Comparison of ENCODE assay signal across 21 cellular contexts in the genomic region with DNA sequence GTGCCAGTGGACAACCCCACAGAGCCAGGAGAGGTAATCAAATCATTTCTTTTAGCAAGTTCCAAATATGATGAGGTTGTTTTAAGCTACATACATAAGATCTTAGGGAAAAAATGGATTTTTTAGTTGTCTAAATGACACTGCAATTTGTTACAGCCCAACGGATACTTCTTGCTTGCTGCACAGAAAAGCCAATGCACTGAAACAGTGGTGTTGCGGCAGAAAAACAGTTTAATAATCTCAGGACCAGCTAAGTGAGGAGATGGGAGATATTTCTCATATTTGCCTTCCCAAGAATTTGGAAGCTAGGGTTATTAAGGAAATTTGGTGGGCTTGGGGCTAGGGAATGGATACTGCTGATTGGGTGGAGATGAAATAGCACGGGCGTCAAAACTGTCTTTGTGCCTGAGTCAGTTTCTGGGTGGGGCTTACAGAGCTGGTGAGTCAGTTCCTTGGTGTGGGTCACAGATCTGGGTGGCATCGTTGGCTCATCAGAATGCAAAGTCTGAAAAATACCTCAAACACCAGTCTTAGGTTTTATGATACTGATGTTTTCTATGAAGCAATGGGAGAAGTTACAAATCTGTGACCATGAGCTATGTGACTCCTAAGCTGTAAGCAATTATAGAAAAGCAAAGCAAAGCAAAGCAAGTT.
DNase-seq lines count a peak whose midpoint lies in the region; ATAC-seq, FAIRE-seq and TF ChIP-seq lines count a peak whose summit lies in the region.
"Had no signal": no experiment of that assay in that cellular context is flagged by ENCODE, and none has a peak within 500 bp of the region (broad histone marks: within the 10 kb centered on the region; RNA-seq: fewer than 3 reads in every experiment).

No MANE protein-coding gene starts in this region.

- H3K36me3 ChIP-seq in bronchial epithelial cell (ENCODE audit: control insufficient read depth, insufficient read depth, low read length) = no peaks in the 10 kb centered on the region
- H3K36me3 ChIP-seq in smooth muscle cell (ENCODE audit: low read depth) = no peaks in the 10 kb centered on the region
- H3K36me3 ChIP-seq in kidney (ENCODE audit: control insufficient read depth in 1 of 2, insufficient read depth in 2 of 2, low read length in 2 of 2) = no peaks in the 10 kb centered on the region
- H3K36me3 ChIP-seq: gastroesophageal sphincter had no signal

- H3K4me3 Mint-ChIP-seq in activated CD4-positive, alpha-beta T cell treated with anti-CD3 and anti-CD28 coated beads for 36 hours = no peak overlapping the region
- H3K4me3 Mint-ChIP-seq: stimulated activated naive B cell treated with anti-CD40 and anti-IgM and Interleukin-4, amounts not matched to agents 10 μg/mL and 1 μg/mL and 100 μg/mL, for 72 hours had no signal

- no peak overlapping the region for H3K9ac ChIP-seq in smooth muscle cell (ENCODE audit: low read depth)
- H3K9ac ChIP-seq in kidney (ENCODE audit: low read length in 2 of 2) = no peak overlapping the region
- H3K9ac ChIP-seq: BLaER1 treated with 17β-estradiol and CSF1 and Interleukin-3, amounts not matched to agents 10 nM and 100 nM had no signal

- H3K9me3 Mint-ChIP-seq in activated CD4-positive, alpha-beta T cell treated with anti-CD3 and anti-CD28 coated beads for 36 hours (ENCODE audit: low read depth) = peaks cover 10% of the 10 kb centered on the region

- H3K4me3 ChIP-seq in NB4 (ENCODE audit: low read depth, low read length) (no peak overlapping the region), bronchial epithelial cell (ENCODE audit: low read depth, low read length) (no peak overlapping the region), smooth muscle cell (no peak overlapping the region), kidney (ENCODE audit: low read length in 2 of 2) (no peak overlapping the region)
- H3K4me3 ChIP-seq: BLaER1 treated with 17β-estradiol and CSF1 and Interleukin-3, amounts not matched to agents 10 nM and 100 nM; coronary artery; gastroesophageal sphincter; left ventricle myocardium inferior; SK-N-MC had no signal

- H3K27ac Mint-ChIP-seq in activated CD4-positive, alpha-beta T cell treated with anti-CD3 and anti-CD28 coated beads for 36 hours = no peak overlapping the region
- H3K27ac Mint-ChIP-seq: activated naive CD4-positive, alpha-beta T cell treated with anti-CD3 and anti-CD28 coated beads, Interleukin-2, amount 50 U/mL, for 72 hours; stimulated activated naive B cell treated with anti-CD40 and anti-IgM and Interleukin-4, amounts not matched to agents 10 μg/mL and 1 μg/mL and 100 μg/mL, for 72 hours had no signal

- H3K4me2 ChIP-seq in smooth muscle cell = no peak overlapping the region

- H3K9me3 ChIP-seq in smooth muscle cell (replicated peaks; ENCODE audit: low read depth) (no peaks in the 10 kb centered on the region), kidney (ENCODE audit: control insufficient read depth in 1 of 2, low read length in 2 of 2) (peaks cover 6 to 18% of the 10 kb centered on the region in 2 donors)

- H3K79me2 ChIP-seq in smooth muscle cell (ENCODE audit: low read depth) = no peaks in the 10 kb centered on the region

- no peak overlapping the region for H2AFZ ChIP-seq in smooth muscle cell (ENCODE audit: low read depth)

- H3F3A ChIP-seq in smooth muscle cell (ENCODE audit: low read depth) = no peaks in the 10 kb centered on the region

- POLR2A ChIA-PET in activated CD4-positive, alpha-beta T cell treated with anti-CD3 and anti-CD28 coated beads for 36 hours (lab: Charles Lee) = no interaction called here

- H3K27me3 ChIP-seq in bronchial epithelial cell (ENCODE audit: control insufficient read depth, insufficient read depth, low read length) (no peaks in the 10 kb centered on the region), smooth muscle cell (ENCODE audit: low read depth) (no peaks in the 10 kb centered on the region)
- H3K27me3 ChIP-seq: BLaER1 treated with 17β-estradiol and CSF1 and Interleukin-3, amounts not matched to agents 10 nM and 100 nM; gastroesophageal sphincter had no signal

- FAIRE-seq in bronchial epithelial cell (lab: Jason Lieb, UNC) (no peak), kidney (lab: Jason Lieb, UNC) (no peak)
- FAIRE-seq: D721Med, endometrium, G401.6 had no signal

- CTCF ChIA-PET in activated CD4-positive, alpha-beta T cell treated with anti-CD3 and anti-CD28 coated beads for 36 hours (lab: Charles Lee) = no interaction called here

- H3K36me3 Mint-ChIP-seq in activated CD4-positive, alpha-beta T cell treated with anti-CD3 and anti-CD28 coated beads for 36 hours (ENCODE audit: low read depth) = peaks cover 35% of the 10 kb centered on the region

- peak; percentile 15 for DNase-seq in activated CD4-positive, alpha-beta T cell treated with anti-CD3 and anti-CD28 coated beads for 36 hours
- no peak for DNase-seq in activated CD4-positive, alpha-beta T cell treated with anti-CD3 and anti-CD28 coated beads, Interleukin-2, amount 50 U/mL, for 48 hours
- DNase-seq in NB4 (ENCODE audit: low read depth) (peak; percentile 11), bronchial epithelial cell (ENCODE audit: low read depth) (peak; percentile 94), smooth muscle cell (lab: John Stamatoyannopoulos, UW; ENCODE audit: unreplicated experiment) (no peak), NCI-H1436 (lab: John Stamatoyannopoulos, UW) (no peak), kidney (no peak)
- DNase-seq: activated CD8-positive, alpha-beta memory T cell treated with anti-CD3 and anti-CD28 coated beads for 24 hours; left ventricle myocardium inferior; stimulated activated naive B cell treated with anti-CD40 and anti-IgM and Interleukin-4, amounts not matched to agents 10 μg/mL and 1 μg/mL and 100 μg/mL, for 72 hours had no signal

- H3K4me1 ChIP-seq in smooth muscle cell (ENCODE audit: low read depth) (peaks cover 12% of the 10 kb centered on the region), kidney (ENCODE audit: control insufficient read depth in 1 of 2, insufficient read depth in 1 of 2, low read depth in 1 of 2, low read length in 2 of 2) (no peaks in the 10 kb centered on the region)
- H3K4me1 ChIP-seq: gastroesophageal sphincter, left ventricle myocardium inferior had no signal

- intact Hi-C loops in activated CD4-positive, alpha-beta T cell treated with anti-CD3 and anti-CD28 coated beads for 36 hours (cut with DNase I, micrococcal nuclease) = no loop called here
- intact Hi-C loops in kidney (cut with DNase I) = no loop called here

- WGBS in smooth muscle cell (ENCODE audit: low lambda C conversion rate) = 93% methylated on average over 5 of the region's 5 CpGs

- H3K4me1 Mint-ChIP-seq in activated CD4-positive, alpha-beta T cell treated with anti-CD3 and anti-CD28 coated beads for 36 hours = peaks cover 4% of the 10 kb centered on the region

- H3K27me3 Mint-ChIP-seq in activated CD4-positive, alpha-beta T cell treated with anti-CD3 and anti-CD28 coated beads for 36 hours = no peaks in the 10 kb centered on the region
- H3K27me3 Mint-ChIP-seq: stimulated activated naive B cell treated with anti-CD40 and anti-IgM and Interleukin-4, amounts not matched to agents 10 μg/mL and 1 μg/mL and 100 μg/mL, for 72 hours had no signal

- no peaks in the 10 kb centered on the region for H4K20me1 ChIP-seq in smooth muscle cell (ENCODE audit: low read depth)
- H4K20me1 ChIP-seq: BLaER1 treated with 17β-estradiol and CSF1 and Interleukin-3, amounts not matched to agents 10 nM and 100 nM had no signal

- ATAC-seq in activated CD4-positive, alpha-beta T cell treated with anti-CD3 and anti-CD28 coated beads for 36 hours = peak; percentile 57
- no peak for ATAC-seq in HG02885 (IDR thresholded peaks at IDR 0.05; ENCODE audit: poor library complexity, unreplicated experiment)
- ATAC-seq: activated CD4-positive, CD25-positive, alpha-beta regulatory T cell treated with anti-CD3 and anti-CD28 coated beads, Interleukin-2, amount 50 U/mL, for 24 hours; gastroesophageal sphincter had no signal

- TF ChIP-seq POLR2A in NB4 (IDR thresholded peaks at IDR 0.05; ENCODE audit: extremely low read depth, insufficient read length) = no peak

- TF ChIP-seq CTCF in NB4 (IDR thresholded peaks at IDR 0.05; ENCODE audit: low read depth, low read length) (no peak), bronchial epithelial cell (IDR thresholded peaks at IDR 0.05; ENCODE audit: insufficient read depth, low read length, severe bottlenecking) (no peak), smooth muscle cell (IDR thresholded peaks at IDR 0.05; ENCODE audit: borderline replicate concordance, insufficient read depth, poor library complexity, severe bottlenecking) (no peak), kidney (IDR thresholded peaks at IDR 0.05; ENCODE audit: borderline replicate concordance, extremely low read depth, insufficient read depth) (no peak)

- H3K27ac ChIP-seq in smooth muscle cell (ENCODE audit: low read depth) (peak overlapping the region; percentile 25), kidney (ENCODE audit: low read depth in 2 of 2, low read length in 2 of 2) (no peak overlapping the region)
- H3K27ac ChIP-seq: 22Rv1; BLaER1 treated with 17β-estradiol and CSF1 and Interleukin-3, amounts not matched to agents 10 nM and 100 nM; coronary artery; gastroesophageal sphincter; left ventricle myocardium inferior; SK-N-MC had no signal

Comparison
In these comparisons a context has a peak if more than half of its experiments do, and no peak if none do; other contexts are left out.
1. DNase-seq: peak in activated CD4-positive, alpha-beta T cell treated with anti-CD3 and anti-CD28 coated beads for 36 hours (single experiment), NB4 (single experiment) and bronchial epithelial cell (single experiment); none in activated CD4-positive, alpha-beta T cell treated with anti-CD3 and anti-CD28 coated beads, Interleukin-2, amount 50 U/mL, for 48 hours (0 of 2), smooth muscle cell (single experiment), NCI-H1436 (single experiment) and kidney (single experiment).